ENCODE assay signal across 13 cellular contexts in genomic region chr1:151132676-151133338, GRCh38. TPM values are rescaled to one million over a fixed set of nuclear protein-coding genes. Genes with fewer than 3 reads are reported as not detected.
DNase-seq lines count a peak whose midpoint lies in the region; ATAC-seq and TF ChIP-seq lines count a peak whose summit lies in the region.
"Had no signal": no experiment of that assay in that cellular context is flagged by ENCODE, and none has a peak within 500 bp of the region (broad histone marks: within the 10 kb centered on the region; RNA-seq: fewer than 3 reads in every experiment).

No MANE protein-coding gene starts in this region.

- WGBS in transverse colon (ENCODE audit: low coverage in 1 of 2), 2 donors, result 54% methylated on average over 43 of the region's 77 CpGs; no CpG with 5 or more reads in 1 of the 2 donors

- in situ Hi-C loops in transverse colon (cut with MboI; ENCODE audit: low pct_ligation_motif_present in 1 of 4, low pct_unique_long_range_greater_than_20kb in 1 of 4, low sequenced_read_pairs in 3 of 4), result no loop called here

- peak overlapping the region in 3 of 4 donors; percentile 19 to 54 (median 29) for H3K4me3 ChIP-seq in transverse colon
- H3K4me3 ChIP-seq: BLaER1 treated with 17β-estradiol and CSF1 and Interleukin-3, amounts not matched to agents 10 nM and 100 nM had no signal

- TF ChIP-seq EP300 in transverse colon (IDR thresholded peaks at IDR 0.05; ENCODE audit: low read depth), result no peak

- peak; percentile 42 for DNase-seq in DMS53 (lab: John Stamatoyannopoulos, UW)
- no peak for DNase-seq in DMS53 treated with DMSO at 0.1 percent for 48 hours (lab: John Stamatoyannopoulos, UW; ENCODE audit: unreplicated experiment)
- DNase-seq in foreskin keratinocyte, result no peak
- peak; percentile 88 for DNase-seq in mesenteric fat pad (ENCODE audit: low spot score)
- no peak for DNase-seq in transverse colon
- DNase-seq in activated T-cell treated with anti-CD3 and anti-CD28 coated beads, Interleukin-2, amount 50 U/mL, for 1 hour, result no peak
- DNase-seq in NCI-H1417 (lab: John Stamatoyannopoulos, UW), result no peak
- DNase-seq: DMS79 treated with DMSO at 0.1 percent for 48 hours, NCI-H2171, RPMI8226 had no signal

- intact Hi-C loops in transverse colon (cut with DNase I; ENCODE audit: low total_unique reads), result no loop called here

- TF ChIP-seq CTCF in foreskin keratinocyte (conservative IDR thresholded peaks at IDR 0.05), result peak; percentile 18
- TF ChIP-seq CTCF in transverse colon (IDR thresholded peaks at IDR 0.05), result no peak

- no peaks in the 10 kb centered on the region for H3K9me3 ChIP-seq in transverse colon
- H3K9me3 ChIP-seq: BLaER1 treated with 17β-estradiol and CSF1 and Interleukin-3, amounts not matched to agents 10 nM and 100 nM had no signal

- H3K4me1 ChIP-seq in foreskin keratinocyte, result no peaks in the 10 kb centered on the region
- peaks cover 0 to 22% (median 15%) of the 10 kb centered on the region in 4 donors for H3K4me1 ChIP-seq in transverse colon

- H3K27me3 ChIP-seq in foreskin keratinocyte (peaks cover 31% of the 10 kb centered on the region), transverse colon (peaks cover 27% of the 10 kb centered on the region)

- H3K27ac ChIP-seq in foreskin keratinocyte (no peak overlapping the region), transverse colon (no peak overlapping the region)
- H3K27ac ChIP-seq: 22Rv1; BLaER1 treated with 17β-estradiol and CSF1 and Interleukin-3, amounts not matched to agents 10 nM and 100 nM had no signal

- no peaks in the 10 kb centered on the region for H3K36me3 ChIP-seq in transverse colon

- no peak for TF ChIP-seq POLR2A in transverse colon (IDR thresholded peaks at IDR 0.05)

- ATAC-seq in foreskin keratinocyte (no peak), HG03108 (IDR thresholded peaks at IDR 0.05; ENCODE audit: unreplicated experiment) (no peak)

RNA-seq across cellular contexts. Expression of gene SEMA6C, which starts 13.6 kb away (rescaled TPM):
- total RNA-seq in foreskin keratinocyte (0.99 and 1.2 TPM in 2 replicates), mesenteric fat pad (4.8 TPM), transverse colon (10 to 100 TPM in 1 of 4 donors, 1 to 10 TPM in 3; 1.8 to 16.3 (median 2.9) TPM)
- 0.64 and 1.7 TPM in 2 replicates for polyA plus RNA-seq in foreskin keratinocyte

RNA-seq across cellular contexts. Expression of gene TNFAIP8L2, which starts 23.6 kb away (rescaled TPM):
- total RNA-seq in foreskin keratinocyte, result not detected in 2 replicates
- polyA plus RNA-seq in foreskin keratinocyte, result not detected in 2 replicates
- total RNA-seq in mesenteric fat pad, result 8.0 TPM
- 1 to 10 TPM; 2.0 to 5.2 (median 4.2) TPM for total RNA-seq in transverse colon

RNA-seq across cellular contexts. Expression of gene LYSMD1, which starts 32.9 kb away (rescaled TPM):
- 5.3 and 6.1 TPM in 2 replicates for total RNA-seq in foreskin keratinocyte
- polyA plus RNA-seq in foreskin keratinocyte, result 2.6 and 3.6 TPM in 2 replicates
- total RNA-seq in mesenteric fat pad, result 5.3 TPM
- 10 to 100 TPM in 1 of 4 donors, 1 to 10 TPM in 3; 1.4 to 15.7 (median 7.3) TPM for total RNA-seq in transverse colon

RNA-seq across cellular contexts. Expression of gene SCNM1, which starts 33.1 kb away (rescaled TPM):
- total RNA-seq in foreskin keratinocyte (48.1 and 48.7 TPM in 2 replicates), mesenteric fat pad (32.7 TPM), transverse colon (10 to 100 TPM in 3 of 4 donors, 1 to 10 TPM in 1; 9.0 to 35.4 (median 25.1) TPM)
- 55.5 and 57.7 TPM in 2 replicates for polyA plus RNA-seq in foreskin keratinocyte

RNA-seq across cellular contexts. Expression of gene TMOD4, which starts 43.0 kb away (rescaled TPM):
- total RNA-seq in foreskin keratinocyte (0.65 and 0.88 TPM in 2 replicates), mesenteric fat pad (not detected), transverse colon (not detected)
- 0.29 and 0.45 TPM in 2 replicates for polyA plus RNA-seq in foreskin keratinocyte

Comparison
In these comparisons a context has a peak if more than half of its experiments do, and no peak if none do; other contexts are left out.
1. DNase-seq: peak in DMS53 (single experiment) and mesenteric fat pad (single experiment); none in DMS53 treated with DMSO at 0.1 percent for 48 hours (single experiment), foreskin keratinocyte (0 of 2), transverse colon (single experiment), activated T-cell treated with anti-CD3 and anti-CD28 coated beads, Interleukin-2, amount 50 U/mL, for 1 hour (single experiment) and NCI-H1417 (0 of 3).